ENCODE assay signal across 15 cellular contexts in genomic region chr4:36215627-36216026, GRCh38. TPM values are rescaled to one million over a fixed set of nuclear protein-coding genes. Genes with fewer than 3 reads are reported as not detected.
DNase-seq lines count a peak whose midpoint lies in the region; ATAC-seq lines count a peak whose summit lies in the region.
"Had no signal": no experiment of that assay in that cellular context is flagged by ENCODE, and none has a peak within 500 bp of the region (broad histone marks: within the 10 kb centered on the region; RNA-seq: fewer than 3 reads in every experiment).

No MANE protein-coding gene starts in this region.

- H3K4me3 Mint-ChIP-seq in T-helper 17 cell: no peak overlapping the region
- peak overlapping the region; percentile 23 to 43 for H3K4me3 Mint-ChIP-seq in effector memory CD8-positive, alpha-beta T cell
- H3K4me3 Mint-ChIP-seq: GM23338 had no signal

- no peaks in the 10 kb centered on the region for H3K27me3 Mint-ChIP-seq in T-helper 17 cell
- no peaks in the 10 kb centered on the region for H3K27me3 Mint-ChIP-seq in effector memory CD8-positive, alpha-beta T cell
- H3K27me3 Mint-ChIP-seq: CD4-positive, alpha-beta memory T cell had no signal

- H3K27ac Mint-ChIP-seq in T-helper 17 cell: peak overlapping the region; percentile 16
- H3K27ac Mint-ChIP-seq in effector memory CD8-positive, alpha-beta T cell: no peak overlapping the region
- H3K27ac Mint-ChIP-seq: GM23338 had no signal

- ATAC-seq in T-helper 17 cell: no peak
- ATAC-seq in effector memory CD8-positive, alpha-beta T cell (replicated peaks): no peak
- ATAC-seq in Right ventricle myocardium inferior: no peak
- ATAC-seq in stimulated activated naive CD8-positive, alpha-beta T cell treated with anti-CD3 and anti-CD28 coated beads, Interleukin-15, Interleukin-2, amounts not matched to agents 100 U/mL and 50 U/mL, for 24 hours: no peak
- ATAC-seq: GM23338 had no signal

- DNase-seq in T-helper 17 cell (no peak), posterior cingulate gyrus (peak in 6 of 10 donors; percentile 28 to 88 (median 62)), Right ventricle myocardium inferior (ENCODE audit: missing footprints) (no peak), NCI-H128 (lab: John Stamatoyannopoulos, UW; ENCODE audit: unreplicated experiment) (no peak)
- DNase-seq in effector memory CD8-positive, alpha-beta T cell: no peak
- no peak for DNase-seq in stimulated activated naive CD8-positive, alpha-beta T cell treated with anti-CD3 and anti-CD28 coated beads, Interleukin-15, Interleukin-2, amounts not matched to agents 100 U/mL and 50 U/mL, for 24 hours
- DNase-seq in activated T-cell treated with anti-CD3 and anti-CD28 coated beads, Interleukin-2, amount 50 U/mL, for 1 hour: no peak
- DNase-seq: BE2C; CD4-positive, alpha-beta memory T cell; COR-L47; DMS153; DMS79 treated with DMSO at 0.1 percent for 48 hours; EL; H7 had no signal

- H3K4me1 Mint-ChIP-seq in T-helper 17 cell: peaks cover 35% of the 10 kb centered on the region
- peaks cover 32 to 60% of the 10 kb centered on the region in 2 donors for H3K4me1 Mint-ChIP-seq in effector memory CD8-positive, alpha-beta T cell (ENCODE audit: low read depth in 2 of 2)
- H3K4me1 Mint-ChIP-seq: GM23338 had no signal

- no peaks in the 10 kb centered on the region for H3K9me3 Mint-ChIP-seq in effector memory CD8-positive, alpha-beta T cell
- H3K9me3 Mint-ChIP-seq: CD4-positive, alpha-beta memory T cell; GM23338 had no signal

- H3K9me3 ChIP-seq in T-helper 17 cell (ENCODE audit: control insufficient read depth, low read length, poor library complexity, severe bottlenecking): no peaks in the 10 kb centered on the region
- H3K9me3 ChIP-seq: BE2C had no signal

- H3K36me3 Mint-ChIP-seq in T-helper 17 cell (ENCODE audit: low read depth): peaks cover 4% of the 10 kb centered on the region
- H3K36me3 Mint-ChIP-seq in effector memory CD8-positive, alpha-beta T cell (ENCODE audit: insufficient read depth): peaks cover 38% of the 10 kb centered on the region

- intact Hi-C loops in posterior cingulate gyrus (cut with DNase I): no loop called here
- intact Hi-C loops in Right ventricle myocardium inferior (cut with DNase I): no loop called here

RNA-seq across cellular contexts. Expression of gene ARAP2, which starts 28.7 kb away (rescaled TPM):
- 100 to 1,000 TPM in 1 of 2 donors, 10 to 100 TPM in 1; 82.4 to 104 TPM for total RNA-seq in T-helper 17 cell
- total RNA-seq in Right ventricle myocardium inferior: 2.8 TPM

Comparison
In these comparisons a context has a peak if more than half of its experiments do, and no peak if none do; other contexts are left out.
1. DNase-seq: peak in posterior cingulate gyrus (6 of 10); none in T-helper 17 cell (0 of 3), effector memory CD8-positive, alpha-beta T cell (0 of 3), Right ventricle myocardium inferior (single experiment), stimulated activated naive CD8-positive, alpha-beta T cell treated with anti-CD3 and anti-CD28 coated beads, Interleukin-15, Interleukin-2, amounts not matched to agents 100 U/mL and 50 U/mL, for 24 hours (single experiment), activated T-cell treated with anti-CD3 and anti-CD28 coated beads, Interleukin-2, amount 50 U/mL, for 1 hour (single experiment) and NCI-H128 (single experiment).
2. RNA of gene ARAP2, which starts 28.7 kb away (total RNA-seq): 82.4 to 104 TPM in T-helper 17 cell; 2.8 TPM in Right ventricle myocardium inferior (single experiment); every median in the first group is over 10 times any median in the second.